2 cellular contexts compared by ENCODE assay signal in the genomic region with DNA sequence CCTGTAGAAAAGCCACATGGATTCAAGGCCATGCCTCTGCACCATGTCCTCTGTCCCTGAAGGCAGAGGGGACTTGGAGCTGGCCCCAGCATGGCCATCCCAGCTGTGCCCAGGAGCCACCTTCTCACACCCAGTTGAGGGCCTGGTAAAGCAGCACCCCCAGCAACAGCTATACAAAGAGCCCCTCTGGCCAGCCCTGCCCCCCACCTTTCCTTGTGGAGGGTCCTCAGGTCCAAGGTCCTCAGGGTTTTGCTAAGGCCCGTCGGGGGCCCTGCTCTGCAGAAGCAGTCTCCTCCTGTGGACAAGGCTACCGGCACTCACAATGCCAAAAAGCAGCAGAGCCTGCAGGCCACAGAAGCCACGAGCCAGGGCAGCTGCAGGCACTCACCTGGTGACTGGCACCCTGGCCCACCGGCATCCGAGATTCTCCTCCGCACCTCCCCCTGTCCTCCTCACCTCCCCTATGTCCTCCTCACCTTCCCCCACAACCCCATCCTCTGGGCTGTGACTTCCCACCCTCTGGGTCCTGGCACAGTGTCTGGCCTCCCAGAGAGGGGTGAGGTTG.
TF ChIP-seq lines count a peak whose summit lies in the region.

No MANE protein-coding gene starts in this region.

TF ChIP-seq in SK-N-SH treated with all-trans-retinoic acid at 6 μM for 48 hours, 23 proteins besides CTCF, POLR2A, EP300 and RAD21 (continued from another document):
- TF ChIP-seq, protein P1, sequence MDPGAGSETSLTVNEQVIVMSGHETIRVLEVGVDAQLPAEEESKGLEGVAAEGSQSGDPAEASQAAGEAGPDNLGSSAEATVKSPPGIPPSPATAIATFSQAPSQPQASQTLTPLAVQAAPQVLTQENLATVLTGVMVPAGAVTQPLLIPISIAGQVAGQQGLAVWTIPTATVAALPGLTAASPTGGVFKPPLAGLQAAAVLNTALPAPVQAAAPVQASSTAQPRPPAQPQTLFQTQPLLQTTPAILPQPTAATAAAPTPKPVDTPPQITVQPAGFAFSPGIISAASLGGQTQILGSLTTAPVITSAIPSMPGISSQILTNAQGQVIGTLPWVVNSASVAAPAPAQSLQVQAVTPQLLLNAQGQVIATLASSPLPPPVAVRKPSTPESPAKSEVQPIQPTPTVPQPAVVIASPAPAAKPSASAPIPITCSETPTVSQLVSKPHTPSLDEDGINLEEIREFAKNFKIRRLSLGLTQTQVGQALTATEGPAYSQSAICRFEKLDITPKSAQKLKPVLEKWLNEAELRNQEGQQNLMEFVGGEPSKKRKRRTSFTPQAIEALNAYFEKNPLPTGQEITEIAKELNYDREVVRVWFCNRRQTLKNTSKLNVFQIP (CRISPR knock-in tag; IDR thresholded peaks at IDR 0.05; ENCODE audit: borderline replicate concordance, low read depth), result no peak

TF ChIP-seq in SK-N-SH, 30 proteins besides CTCF, POLR2A, EP300 and RAD21 (continued from another document):
- TF ChIP-seq SIN3A (IDR thresholded peaks at IDR 0.05; ENCODE audit: borderline replicate concordance, low read depth, low read length) (no peak), ELF1 (IDR thresholded peaks at IDR 0.05) (no peak), TEAD4 (IDR thresholded peaks at IDR 0.05; ENCODE audit: borderline replicate concordance, insufficient read depth) (no peak), JUND (IDR thresholded peaks at IDR 0.05) (no peak), GABPA (IDR thresholded peaks at IDR 0.05; ENCODE audit: low read depth) (no peak), GATA2 (CRISPR knock-in tag; IDR thresholded peaks at IDR 0.05) (no peak), MXI1 (IDR thresholded peaks at IDR 0.05; ENCODE audit: low read depth, low read length) (no peak), TCF12 (IDR thresholded peaks at IDR 0.05) (no peak)
- TF ChIP-seq, protein P2, sequence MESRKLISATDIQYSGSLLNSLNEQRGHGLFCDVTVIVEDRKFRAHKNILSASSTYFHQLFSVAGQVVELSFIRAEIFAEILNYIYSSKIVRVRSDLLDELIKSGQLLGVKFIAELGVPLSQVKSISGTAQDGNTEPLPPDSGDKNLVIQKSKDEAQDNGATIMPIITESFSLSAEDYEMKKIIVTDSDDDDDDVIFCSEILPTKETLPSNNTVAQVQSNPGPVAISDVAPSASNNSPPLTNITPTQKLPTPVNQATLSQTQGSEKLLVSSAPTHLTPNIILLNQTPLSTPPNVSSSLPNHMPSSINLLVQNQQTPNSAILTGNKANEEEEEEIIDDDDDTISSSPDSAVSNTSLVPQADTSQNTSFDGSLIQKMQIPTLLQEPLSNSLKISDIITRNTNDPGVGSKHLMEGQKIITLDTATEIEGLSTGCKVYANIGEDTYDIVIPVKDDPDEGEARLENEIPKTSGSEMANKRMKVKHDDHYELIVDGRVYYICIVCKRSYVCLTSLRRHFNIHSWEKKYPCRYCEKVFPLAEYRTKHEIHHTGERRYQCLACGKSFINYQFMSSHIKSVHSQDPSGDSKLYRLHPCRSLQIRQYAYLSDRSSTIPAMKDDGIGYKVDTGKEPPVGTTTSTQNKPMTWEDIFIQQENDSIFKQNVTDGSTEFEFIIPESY (IDR thresholded peaks at IDR 0.05; ENCODE audit: borderline replicate concordance, low read depth), result no peak
